34 cellular contexts compared by ENCODE assay signal in the genomic region with DNA sequence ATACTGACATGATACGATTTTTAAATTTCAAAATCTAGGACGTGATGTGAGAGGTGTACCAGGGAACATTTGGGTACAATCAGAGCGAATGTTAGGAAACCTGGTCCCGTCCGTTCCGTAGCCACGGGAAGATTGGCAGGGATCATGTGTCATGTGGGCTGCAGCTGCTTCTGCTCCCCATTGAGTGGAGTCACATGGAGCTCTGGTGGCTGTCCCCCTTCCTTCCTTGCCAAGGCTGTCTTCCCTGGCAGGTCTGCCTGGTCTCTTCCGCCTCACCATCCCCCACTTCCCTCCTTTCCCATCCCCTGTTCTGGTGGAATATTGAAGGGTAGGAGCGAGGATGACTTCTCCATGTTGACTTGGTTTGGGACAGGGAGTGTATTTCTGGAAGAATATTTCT. TPM values are rescaled to one million over a fixed set of nuclear protein-coding genes. Genes with fewer than 3 reads are reported as not detected.
"Had no signal": no experiment of that assay in that cellular context is flagged by ENCODE, and none has a peak within 500 bp of the region (broad histone marks: within the 10 kb centered on the region; RNA-seq: fewer than 3 reads in every experiment).

No MANE protein-coding gene starts in this region.

- ATAC-seq: activated CD8-positive, alpha-beta T cell treated with anti-CD3 and anti-CD28 coated beads for 36 hours; activated T-cell treated with anti-CD3 and anti-CD28 coated beads, Interleukin-2, amount 50 U/mL, for 72 hours; activated T-helper 17 cell treated with anti-CD3 and anti-CD28 coated beads, Interleukin-2, amount 50 U/mL, for 72 hours; PC-3 had no signal

- H3K27ac ChIP-seq: brain microvascular endothelial cell, KMS-11, Peyer's patch had no signal

- H3K27me3 ChIP-seq: brain microvascular endothelial cell, Peyer's patch had no signal

- H3K4me1 ChIP-seq: Peyer's patch had no signal

- H3K4me3 ChIP-seq: Peyer's patch had no signal

- H3K36me3 ChIP-seq: brain microvascular endothelial cell, Peyer's patch had no signal

- DNase-seq: activated CD4-positive, alpha-beta T cell treated with anti-CD3 and anti-CD28 coated beads, Interleukin-2, amount 10 ng/mL, durations not matched to agents 24 days and 14 days; activated CD4-positive, alpha-beta T cell treated with anti-CD3 and anti-CD28 coated beads, Interleukin-2, amount 50 U/mL, for 4 hours; activated CD8-positive, alpha-beta T cell treated with anti-CD3 and anti-CD28 coated beads for 36 hours; activated effector memory CD4-positive, alpha-beta T cell treated with anti-CD3 and anti-CD28 coated beads, Interleukin-2, amount 50 U/mL, for 16 hours; activated naive CD4-positive, alpha-beta T cell; activated naive CD4-positive, alpha-beta T cell treated with anti-CD3 and anti-CD28 coated beads, Interleukin-2, amount 50 U/mL, for 16 hours; activated naive CD8-positive, alpha-beta T cell treated with anti-CD3 and anti-CD28 coated beads for 36 hours; activated T-cell treated with anti-CD3 and anti-CD28 coated beads, Interleukin-2, amount 50 U/mL, for 1 hour; activated T-cell treated with anti-CD3 and anti-CD28 coated beads, Interleukin-2, amount 50 U/mL, for 72 hours; amniotic stem cell; aorta; brain microvascular endothelial cell; MM.1S; MV-4-11; NCI-H1092; NCI-H1436 treated with DMSO at 0.1 percent for 48 hours; NCI-H1694 treated with DMSO at 0.1 percent for 48 hours; NCI-H2029; NCI-H2107; NCI-H2171; NCI-H510A; NCI-H526; NCI-H82; NK-92 treated with Interleukin-12 subunit alpha and Interleukin-12 subunit beta, amount 100 ng/mL, for 24 hours; PC-3; Peyer's patch; RPMI8226; T1000 had no signal

- H3K9me3 ChIP-seq: Peyer's patch had no signal

RNA-seq across cellular contexts. Expression of gene FAM180A, which starts 33.8 kb away (rescaled TPM):
- total RNA-seq: activated CD4-positive, alpha-beta T cell treated with anti-CD3 and anti-CD28 coated beads, Interleukin-2, amount 10 ng/mL, durations not matched to agents 24 days and 14 days; activated CD8-positive, alpha-beta memory T cell treated with anti-CD3 and anti-CD28 coated beads for 36 hours; activated CD8-positive, alpha-beta T cell treated with anti-CD3 and anti-CD28 coated beads for 36 hours; activated naive CD8-positive, alpha-beta T cell treated with anti-CD3 and anti-CD28 coated beads for 36 hours; activated T-cell treated with anti-CD3 and anti-CD28 coated beads, Interleukin-2, amount 50 U/mL, for 72 hours; activated T-helper 17 cell treated with anti-CD3 and anti-CD28 coated beads, Interleukin-2, amount 50 U/mL, for 72 hours; PC-3; T-helper 1 cell treated with Interleukin-12 subunit alpha and Interleukin-12 subunit beta and Interleukin-4 antibody, amounts not matched to agents 30 ng/mL and 1 ng/mL, for 36 hours; T-helper 2 cell treated with Interferon-gamma antibody and Interleukin-4, amounts not matched to agents 100 ng/mL and 5 ng/mL, for 36 hours had no signal

RNA-seq across cellular contexts. Expression of gene SLC13A4, which starts 54.4 kb away (rescaled TPM):
- total RNA-seq: activated CD4-positive, alpha-beta T cell treated with anti-CD3 and anti-CD28 coated beads, Interleukin-2, amount 10 ng/mL, durations not matched to agents 24 days and 14 days; activated CD8-positive, alpha-beta memory T cell treated with anti-CD3 and anti-CD28 coated beads for 36 hours; activated CD8-positive, alpha-beta T cell treated with anti-CD3 and anti-CD28 coated beads for 36 hours; activated naive CD8-positive, alpha-beta T cell treated with anti-CD3 and anti-CD28 coated beads for 36 hours; activated T-cell treated with anti-CD3 and anti-CD28 coated beads, Interleukin-2, amount 50 U/mL, for 72 hours; activated T-helper 17 cell treated with anti-CD3 and anti-CD28 coated beads, Interleukin-2, amount 50 U/mL, for 72 hours; LHCN-M2; PC-3; Peyer's patch; T-helper 1 cell treated with Interleukin-12 subunit alpha and Interleukin-12 subunit beta and Interleukin-4 antibody, amounts not matched to agents 30 ng/mL and 1 ng/mL, for 36 hours; T-helper 2 cell treated with Interferon-gamma antibody and Interleukin-4, amounts not matched to agents 100 ng/mL and 5 ng/mL, for 36 hours had no signal
